In the genomic region with DNA sequence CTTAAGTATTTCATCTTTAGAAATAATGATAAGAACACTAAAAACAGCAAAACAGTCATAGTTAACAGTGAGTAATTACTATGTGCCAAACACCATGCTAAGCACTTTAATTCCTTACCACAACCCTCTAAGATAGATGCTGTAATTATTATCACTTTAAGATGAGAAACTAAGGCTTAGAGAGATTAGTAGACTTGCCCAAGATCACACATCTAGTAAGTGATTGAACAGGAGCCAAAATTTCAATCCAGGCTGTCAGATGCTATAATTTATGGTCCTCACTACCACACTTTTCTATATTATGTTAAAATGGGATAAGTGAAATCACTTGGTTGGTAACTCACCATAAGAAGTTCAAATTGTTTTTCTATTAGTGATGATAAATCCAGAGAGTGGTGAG, we compare ENCODE assay signal across 20 cellular contexts.
DNase-seq lines count a peak whose midpoint lies in the region; ATAC-seq, FAIRE-seq and TF ChIP-seq lines count a peak whose summit lies in the region.
"Had no signal": no experiment of that assay in that cellular context is flagged by ENCODE, and none has a peak within 500 bp of the region (broad histone marks: within the 10 kb centered on the region; RNA-seq: fewer than 3 reads in every experiment).

No MANE protein-coding gene starts in this region.

- FAIRE-seq in K562 (lab: Jason Lieb, UNC), result no peak
- FAIRE-seq: A204.1, GM12892, GM18507, HepG2 had no signal

- TF ChIP-seq RAD21 in K562 (CRISPR knock-in tag; conservative IDR thresholded peaks at IDR 0.05 in 1 of 2, IDR thresholded peaks at IDR 0.05 in 1 of 2), result no peak

- no peaks in the 10 kb centered on the region for H3K9me2 ChIP-seq in PC-3 (replicated peaks; ENCODE audit: low read length)

- TF ChIP-seq EP300 in K562 (IDR thresholded peaks at IDR 0.05; ENCODE audit: low read length), result no peak

- DNase-seq in NCI-H226 (peak; percentile 13), NOMO-1 treated with dmso at 0.1 percent for 144 hours (lab: John Stamatoyannopoulos, UW; ENCODE audit: unreplicated experiment) (peak; percentile 2), K562 (ENCODE audit: extremely low read depth in 1 of 4, low spot score in 3 of 4) (no peak), hippocampal formation (lab: John Stamatoyannopoulos, UW) (no peak), NCI-H1092 treated with DMSO at 0.1 percent for 48 hours (lab: John Stamatoyannopoulos, UW) (no peak), PC-3 (no peak)
- DNase-seq in activated CD4-positive, alpha-beta T cell treated with anti-CD3 and anti-CD28 coated beads for 4 hours, result no peak
- DNase-seq: CD4-positive, alpha-beta memory T cell; DMS153; DMS79; GDM1; GM23248; HFFc6 had no signal

- H2AFZ ChIP-seq in K562 (ENCODE audit: low read depth, low read length) (no peak overlapping the region), PC-3 (ENCODE audit: low read length) (no peak overlapping the region)
- H2AFZ ChIP-seq: GM23248 had no signal

- no peak overlapping the region for H3K4me2 ChIP-seq in K562 (ENCODE audit: insufficient read depth, low read length)
- no peak overlapping the region for H3K4me2 ChIP-seq in PC-3 (ENCODE audit: low read length)
- H3K4me2 ChIP-seq: BLaER1 had no signal

- TF ChIP-seq CTCF in HEK293 (tag by site-specific recombination; IDR thresholded peaks at IDR 0.05) (no peak), K562 (IDR thresholded peaks at IDR 0.05 in 2 of 3, conservative IDR thresholded peaks at IDR 0.05 in 1 of 3; ENCODE audit: insufficient read depth in 2 of 3, low read depth in 1 of 3, low read length in 3 of 3) (no peak), PC-3 (conservative IDR thresholded peaks at IDR 0.05; ENCODE audit: low read depth, low read length) (no peak)

- H3K36me3 ChIP-seq in HEK293 (ENCODE audit: control insufficient read depth in 2 of 2, insufficient read depth in 1 of 2, low read length in 2 of 2) (peaks cover 0 to 11% of the 10 kb centered on the region in 2 experiments; a peak in 1 of 3 replicates), K562 (ENCODE audit: control insufficient read depth, insufficient read depth, low read length) (peaks cover 12% of the 10 kb centered on the region; the same call in 2 of the 3 replicates), PC-3 (ENCODE audit: low read depth, low read length) (no peaks in the 10 kb centered on the region)

- H3K27me3 ChIP-seq in K562 (ENCODE audit: control insufficient read depth in 2 of 2, insufficient read depth in 2 of 2, low read length in 2 of 2) (no peaks in the 10 kb centered on the region), PC-3 (ENCODE audit: low read length) (no peaks in the 10 kb centered on the region)
- H3K27me3 ChIP-seq: BLaER1 had no signal

- H3K9me3 ChIP-seq in HEK293 (ENCODE audit: control insufficient read depth, insufficient read depth, low read depth, low read length) (no peaks in the 10 kb centered on the region), K562 (replicated peaks; ENCODE audit: control insufficient read depth, insufficient read depth, low read depth, low read length) (no peaks in the 10 kb centered on the region), PC-3 (ENCODE audit: low read length) (no peaks in the 10 kb centered on the region)
- H3K9me3 ChIP-seq: HAP-1 had no signal

- H3K9me1 ChIP-seq in K562 (ENCODE audit: control insufficient read depth, insufficient read depth, low read length), result no peaks in the 10 kb centered on the region

- H3K79me2 ChIP-seq in K562 (ENCODE audit: control insufficient read depth, insufficient read depth, low read length), result no peaks in the 10 kb centered on the region
- H3K79me2 ChIP-seq in PC-3 (ENCODE audit: low read length), result no peaks in the 10 kb centered on the region

- no peak for ATAC-seq in K562
- no peak for ATAC-seq in PC-3
- ATAC-seq: HepG2 had no signal

- H3K4me1 ChIP-seq in HEK293 (ENCODE audit: control insufficient read depth, insufficient read depth, low read length) (peaks cover 13% of the 10 kb centered on the region; the same call in 1 of the 2 replicates), K562 (replicated peaks in 1 of 2; ENCODE audit: control insufficient read depth in 2 of 2, insufficient read depth in 2 of 2, low read length in 2 of 2) (peaks cover 0 to 12% of the 10 kb centered on the region in 2 experiments; a peak in 4 of 5 replicates), PC-3 (ENCODE audit: insufficient read depth, low read length) (no peaks in the 10 kb centered on the region)
- H3K4me1 ChIP-seq: BLaER1, HAP-1 had no signal

- no peak for TF ChIP-seq POLR2A in K562 (conservative IDR thresholded peaks at IDR 0.05)

- intact Hi-C loops in K562 (cut with micrococcal nuclease) (no loop called here), PC-3 (cut with micrococcal nuclease) (no loop called here)

- H3K9ac ChIP-seq in K562 (ENCODE audit: insufficient read depth in 1 of 2, low read depth in 2 of 2, low read length in 2 of 2) (no peak overlapping the region), PC-3 (ENCODE audit: low read length) (no peak overlapping the region)
- H3K9ac ChIP-seq: BLaER1, GM23248 had no signal

- in situ Hi-C loops in K562 (cut with MboI), result no loop called here

- CTCF ChIA-PET in HEK293 (lab: Yijun Ruan, JAX), result interaction anchor here (0.5 to 0.6 kb wide), 2 partner anchors 74 to 1830 kb away, joined by 3 read pairs; no protein-coding TSS in a partner anchor
- CTCF ChIA-PET in K562 (lab: Yijun Ruan, JAX; ENCODE audit: low intra/inter-chr PET ratio), result no interaction called here
- CTCF ChIA-PET in PC-3 (lab: Charles Lee), result no interaction called here

- H3F3A ChIP-seq in PC-3 (ENCODE audit: low read length, unreplicated experiment), result no peaks in the 10 kb centered on the region

- H4K20me1 ChIP-seq in K562 (replicated peaks; ENCODE audit: control insufficient read depth, insufficient read depth, low read length) (no peaks in the 10 kb centered on the region), PC-3 (ENCODE audit: low read length) (no peaks in the 10 kb centered on the region)
- H4K20me1 ChIP-seq: BLaER1 had no signal

- H3K27ac ChIP-seq in HEK293 (ENCODE audit: extremely low read depth, low read depth, low read length), result no peak overlapping the region
- H3K27ac ChIP-seq in K562 (ENCODE audit: extremely low read depth, low read depth, low read length), result no peak overlapping the region
- no peak overlapping the region for H3K27ac ChIP-seq in PC-3 (ENCODE audit: low read length)
- H3K27ac ChIP-seq: BLaER1, GM23248 had no signal

- POLR2A ChIA-PET in HEK293 (lab: Yijun Ruan, JAX) (no interaction called here), K562 (lab: Yijun Ruan, JAX) (interaction anchor here (0.9 to 1.9 kb wide), 2 partner anchors 9 to 10 kb away, joined by 3 to 4 read pairs; no protein-coding TSS in a partner anchor), PC-3 (lab: Charles Lee; ENCODE audit: unreplicated experiment) (no interaction called here)

- H3K4me3 ChIP-seq in HEK293 (ENCODE audit: low read depth, low read length) (no peak overlapping the region), K562 (no peak overlapping the region), PC-3 (ENCODE audit: low read length) (no peak overlapping the region)
- H3K4me3 ChIP-seq: BLaER1, GM23248, HAP-1 had no signal

- BruUV-seq in K562 (replicated peaks; lab: Mats Ljungman, UMichigan) (no TSS peak), PC-3 (replicated peaks; lab: Mats Ljungman, UMichigan) (no TSS peak)

TF ChIP-seq in HEK293, 187 proteins besides CTCF, POLR2A, EP300 and RAD21:
- no peak for TF ChIP-seq ZNF473 (tag by site-specific recombination; IDR thresholded peaks at IDR 0.05)
- TF ChIP-seq, protein P1, sequence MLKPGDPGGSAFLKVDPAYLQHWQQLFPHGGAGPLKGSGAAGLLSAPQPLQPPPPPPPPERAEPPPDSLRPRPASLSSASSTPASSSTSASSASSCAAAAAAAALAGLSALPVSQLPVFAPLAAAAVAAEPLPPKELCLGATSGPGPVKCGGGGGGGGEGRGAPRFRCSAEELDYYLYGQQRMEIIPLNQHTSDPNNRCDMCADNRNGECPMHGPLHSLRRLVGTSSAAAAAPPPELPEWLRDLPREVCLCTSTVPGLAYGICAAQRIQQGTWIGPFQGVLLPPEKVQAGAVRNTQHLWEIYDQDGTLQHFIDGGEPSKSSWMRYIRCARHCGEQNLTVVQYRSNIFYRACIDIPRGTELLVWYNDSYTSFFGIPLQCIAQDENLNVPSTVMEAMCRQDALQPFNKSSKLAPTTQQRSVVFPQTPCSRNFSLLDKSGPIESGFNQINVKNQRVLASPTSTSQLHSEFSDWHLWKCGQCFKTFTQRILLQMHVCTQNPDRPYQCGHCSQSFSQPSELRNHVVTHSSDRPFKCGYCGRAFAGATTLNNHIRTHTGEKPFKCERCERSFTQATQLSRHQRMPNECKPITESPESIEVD (tag by site-specific recombination; IDR thresholded peaks at IDR 0.05), result peak; percentile 35; the same call in 1 of the 2 replicates
- peak; percentile 26; the same call in 1 of the 2 replicates for TF ChIP-seq OSR2 (tag by site-specific recombination; IDR thresholded peaks at IDR 0.05)
- TF ChIP-seq SP7 (tag by site-specific recombination; IDR thresholded peaks at IDR 0.05), result peak; percentile 80
- TF ChIP-seq RBAK (tag by site-specific recombination; IDR thresholded peaks at IDR 0.05), result no peak

TF ChIP-seq in K562, 482 proteins besides CTCF, POLR2A, EP300 and RAD21 (continues in another document):
- TF ChIP-seq XRCC4 (IDR thresholded peaks at IDR 0.05; ENCODE audit: extremely low read depth, insufficient read depth, insufficient read length) (no peak), PTBP1 (IDR thresholded peaks at IDR 0.05; ENCODE audit: low read depth, low read length) (no peak)
- TF ChIP-seq, protein P2, sequence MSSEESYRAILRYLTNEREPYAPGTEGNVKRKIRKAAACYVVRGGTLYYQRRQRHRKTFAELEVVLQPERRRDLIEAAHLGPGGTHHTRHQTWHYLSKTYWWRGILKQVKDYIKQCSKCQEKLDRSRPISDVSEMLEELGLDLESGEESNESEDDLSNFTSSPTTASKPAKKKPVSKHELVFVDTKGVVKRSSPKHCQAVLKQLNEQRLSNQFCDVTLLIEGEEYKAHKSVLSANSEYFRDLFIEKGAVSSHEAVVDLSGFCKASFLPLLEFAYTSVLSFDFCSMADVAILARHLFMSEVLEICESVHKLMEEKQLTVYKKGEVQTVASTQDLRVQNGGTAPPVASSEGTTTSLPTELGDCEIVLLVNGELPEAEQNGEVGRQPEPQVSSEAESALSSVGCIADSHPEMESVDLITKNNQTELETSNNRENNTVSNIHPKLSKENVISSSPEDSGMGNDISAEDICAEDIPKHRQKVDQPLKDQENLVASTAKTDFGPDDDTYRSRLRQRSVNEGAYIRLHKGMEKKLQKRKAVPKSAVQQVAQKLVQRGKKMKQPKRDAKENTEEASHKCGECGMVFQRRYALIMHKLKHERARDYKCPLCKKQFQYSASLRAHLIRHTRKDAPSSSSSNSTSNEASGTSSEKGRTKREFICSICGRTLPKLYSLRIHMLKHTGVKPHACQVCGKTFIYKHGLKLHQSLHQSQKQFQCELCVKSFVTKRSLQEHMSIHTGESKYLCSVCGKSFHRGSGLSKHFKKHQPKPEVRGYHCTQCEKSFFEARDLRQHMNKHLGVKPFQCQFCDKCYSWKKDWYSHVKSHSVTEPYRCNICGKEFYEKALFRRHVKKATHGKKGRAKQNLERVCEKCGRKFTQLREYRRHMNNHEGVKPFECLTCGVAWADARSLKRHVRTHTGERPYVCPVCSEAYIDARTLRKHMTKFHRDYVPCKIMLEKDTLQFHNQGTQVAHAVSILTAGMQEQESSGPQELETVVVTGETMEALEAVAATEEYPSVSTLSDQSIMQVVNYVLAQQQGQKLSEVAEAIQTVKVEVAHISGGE (CRISPR knock-in tag; IDR thresholded peaks at IDR 0.05), result no peak

Comparison
In these comparisons a context has a peak if more than half of its experiments do, and no peak if none do; other contexts are left out.
1. DNase-seq: peak in NCI-H226 (single experiment) and NOMO-1 treated with dmso at 0.1 percent for 144 hours (single experiment); none in K562 (0 of 4), activated CD4-positive, alpha-beta T cell treated with anti-CD3 and anti-CD28 coated beads for 4 hours (0 of 2), hippocampal formation (0 of 2), NCI-H1092 treated with DMSO at 0.1 percent for 48 hours (single experiment) and PC-3 (single experiment).